ENCODE assay signal across 29 cellular contexts in genomic region chr9:135104761-135105160, GRCh38. TPM values are rescaled to one million over a fixed set of nuclear protein-coding genes. Genes with fewer than 3 reads are reported as not detected.
"Had no signal": no experiment of that assay in that cellular context is flagged by ENCODE, and none has a peak within 500 bp of the region (broad histone marks: within the 10 kb centered on the region; RNA-seq: fewer than 3 reads in every experiment).

No MANE protein-coding gene starts in this region.

- H3K4me3 ChIP-seq: ascending aorta, breast epithelium, cardiac muscle cell, esophagus squamous epithelium, gastroesophageal sphincter had no signal

- H3K36me3 ChIP-seq: ascending aorta, breast epithelium, cardiac muscle cell, esophagus squamous epithelium had no signal

- H3K4me1 ChIP-seq: breast epithelium had no signal

- H3K27ac ChIP-seq: ascending aorta, breast epithelium, cardiac muscle cell, epithelial cell of prostate, esophagus squamous epithelium, gastroesophageal sphincter had no signal

- DNase-seq: activated CD4-positive, alpha-beta memory T cell treated with anti-CD3 and anti-CD28 coated beads, Interleukin-2, amount 10 ng/mL, durations not matched to agents 7 days and 5 days; activated CD4-positive, alpha-beta T cell treated with anti-CD3 and anti-CD28 coated beads for 36 hours; activated CD4-positive, alpha-beta T cell treated with anti-CD3 and anti-CD28 coated beads, Interleukin-2, amount 10 ng/mL, durations not matched to agents 7 days and 5 days; activated CD4-positive, alpha-beta T cell treated with anti-CD3 and anti-CD28 coated beads, Interleukin-2, amount 50 U/mL, for 4 hours; activated CD4-positive, CD25-positive, alpha-beta regulatory T cell; activated CD4-positive, CD25-positive, alpha-beta regulatory T cell treated with anti-CD3 and anti-CD28 coated beads, Interleukin-2, amount 50 U/mL, for 72 hours; activated CD8-positive, alpha-beta memory T cell treated with anti-CD3 and anti-CD28 coated beads, Interleukin-2, amount 50 U/mL, for 48 hours; activated gamma-delta T cell; activated naive CD4-positive, alpha-beta T cell; activated naive CD4-positive, alpha-beta T cell treated with anti-CD3 and anti-CD28 coated beads, Interleukin-2, amount 10 ng/mL, durations not matched to agents 7 days and 5 days; activated naive CD8-positive, alpha-beta T cell treated with anti-CD3 and anti-CD28 coated beads, Interleukin-2, amount 10 ng/mL, durations not matched to agents 7 days and 5 days; activated T-cell treated with anti-CD3 and anti-CD28 coated beads for 4 hours; activated T-cell treated with anti-CD3 and anti-CD28 coated beads, Interleukin-2, amount 50 U/mL, for 24 hours; activated T-cell treated with anti-CD3 and anti-CD28 coated beads, Interleukin-2, amount 50 U/mL, for 72 hours; central memory CD4-positive, alpha-beta T cell; cortex of kidney; dermis blood vessel endothelial cell; effector CD8-positive, alpha-beta T cell; esophagus squamous epithelium; foreskin melanocyte; T-helper 1 cell; T-helper 17 cell; T1000 had no signal

- H3K9me3 ChIP-seq: ascending aorta, breast epithelium, esophagus squamous epithelium, gastroesophageal sphincter had no signal

- ATAC-seq: activated CD4-positive, alpha-beta T cell treated with anti-CD3 and anti-CD28 coated beads for 36 hours; activated naive CD4-positive, alpha-beta T cell treated with anti-CD3 and anti-CD28 coated beads, Interleukin-2, amount 50 U/mL, for 72 hours; activated T-cell treated with anti-CD3 and anti-CD28 coated beads, Interleukin-2, amount 50 U/mL, for 72 hours; T-helper 17 cell had no signal

- H3K27me3 ChIP-seq: ascending aorta, breast epithelium, cardiac muscle cell had no signal

RNA-seq across cellular contexts. Expression of gene OLFM1, which starts 17.3 kb away (rescaled TPM):
- total RNA-seq: activated CD4-positive, alpha-beta memory T cell treated with anti-CD3 and anti-CD28 coated beads, Interleukin-2, amount 10 ng/mL, durations not matched to agents 7 days and 5 days; activated CD4-positive, alpha-beta T cell treated with anti-CD3 and anti-CD28 coated beads for 36 hours; activated CD4-positive, alpha-beta T cell treated with anti-CD3 and anti-CD28 coated beads, Interleukin-2, amount 10 ng/mL, durations not matched to agents 7 days and 5 days; activated naive CD4-positive, alpha-beta T cell treated with anti-CD3 and anti-CD28 coated beads, Interleukin-2, amount 50 U/mL, for 72 hours; activated naive CD8-positive, alpha-beta T cell treated with anti-CD3 and anti-CD28 coated beads, Interleukin-2, amount 10 ng/mL, durations not matched to agents 7 days and 5 days; T-helper 17 cell had no signal
